Comparison of ENCODE assay signal across 24 cellular contexts in the genomic region with DNA sequence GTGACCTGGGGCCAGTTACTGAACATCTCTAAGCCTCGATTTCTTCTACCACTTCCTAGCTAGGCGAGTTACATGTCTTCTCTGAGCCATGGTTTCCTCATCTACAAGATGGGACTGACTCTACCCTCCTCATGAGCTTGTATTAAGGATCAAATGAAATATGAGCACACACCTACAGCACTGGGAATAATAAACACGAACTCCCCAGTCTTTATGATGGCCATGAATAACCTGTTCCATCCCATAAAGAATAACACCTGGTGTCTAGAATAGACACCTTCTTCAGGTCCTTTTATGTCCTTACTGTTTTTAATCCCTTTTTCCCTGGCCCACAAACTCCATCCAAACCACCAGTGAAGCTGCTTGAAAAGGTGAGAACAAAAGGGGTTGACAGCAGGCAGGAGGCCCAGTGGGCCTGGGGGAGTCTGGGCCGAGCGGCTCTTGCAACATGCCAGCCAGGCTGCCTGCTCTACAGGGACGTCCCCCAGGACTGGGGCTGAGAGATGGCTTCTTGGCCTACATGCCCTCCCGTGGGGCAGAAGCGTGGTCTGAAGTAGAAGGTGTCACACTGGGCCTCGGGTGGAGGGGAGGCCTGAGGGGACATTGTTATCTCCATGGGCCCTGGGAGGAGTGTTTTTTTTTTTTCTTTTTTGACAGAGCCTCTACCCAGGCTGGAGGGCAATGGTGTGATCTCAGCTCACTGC.
"Had no signal": no experiment of that assay in that cellular context is flagged by ENCODE, and none has a peak within 500 bp of the region (broad histone marks: within the 10 kb centered on the region; RNA-seq: fewer than 3 reads in every experiment).

No MANE protein-coding gene starts in this region.

- H3K27me3 Mint-ChIP-seq: activated naive CD8-positive, alpha-beta T cell treated with anti-CD3 and anti-CD28 coated beads for 36 hours had no signal

- H3K36me3 Mint-ChIP-seq: activated naive CD8-positive, alpha-beta T cell treated with anti-CD3 and anti-CD28 coated beads for 36 hours; immature natural killer cell; natural killer cell had no signal

- H3K9me3 ChIP-seq: left lung, neutrophil, pancreas, right lobe of liver, tibial artery had no signal

- H3K4me3 ChIP-seq: esophagus muscularis mucosa, hepatocyte, left lung, lung, pancreas, right lobe of liver, skin epidermis, tibial artery had no signal

- H3K9me3 Mint-ChIP-seq: activated naive CD8-positive, alpha-beta T cell treated with anti-CD3 and anti-CD28 coated beads for 36 hours; natural killer cell; stimulated activated naive CD8-positive, alpha-beta T cell treated with anti-CD3 and anti-CD28 coated beads, Interleukin-15, amount 100 ng/mL, for 72 hours had no signal

- H3K27ac Mint-ChIP-seq: activated B cell treated with CpG ODN at 0.5 μM for 24 hours; activated CD4-positive, alpha-beta T cell treated with anti-CD3 and anti-CD28 coated beads for 36 hours; activated naive CD8-positive, alpha-beta T cell treated with anti-CD3 and anti-CD28 coated beads for 36 hours; immature natural killer cell; natural killer cell had no signal

- ATAC-seq: activated CD4-positive, alpha-beta T cell treated with anti-CD3 and anti-CD28 coated beads for 36 hours; left lung; natural killer cell; pancreas; stimulated activated naive CD8-positive, alpha-beta T cell treated with anti-CD3 and anti-CD28 coated beads, Interleukin-15, amount 100 ng/mL, for 72 hours had no signal

- H3K4me1 ChIP-seq: esophagus muscularis mucosa, left lung, right lobe of liver, tibial artery had no signal

- H3K4me1 Mint-ChIP-seq: activated B cell treated with CpG ODN at 0.5 μM for 24 hours; activated CD4-positive, alpha-beta T cell treated with anti-CD3 and anti-CD28 coated beads for 36 hours; activated naive CD8-positive, alpha-beta T cell treated with anti-CD3 and anti-CD28 coated beads for 36 hours; immature natural killer cell; natural killer cell; stimulated activated naive CD8-positive, alpha-beta T cell treated with anti-CD3 and anti-CD28 coated beads, Interleukin-15, amount 100 ng/mL, for 72 hours had no signal

- H3K36me3 ChIP-seq: esophagus muscularis mucosa, left lung, neutrophil, pancreas, right lobe of liver, tibial artery had no signal

- DNase-seq: activated B cell treated with CpG ODN at 0.5 μM for 24 hours; activated CD4-positive, alpha-beta T cell treated with anti-CD3 and anti-CD28 coated beads for 36 hours; activated CD4-positive, alpha-beta T cell treated with anti-CD3 and anti-CD28 coated beads, Interleukin-2, amount 50 U/mL, for 48 hours; activated CD8-positive, alpha-beta memory T cell treated with anti-CD3 and anti-CD28 coated beads, Interleukin-2, amount 50 U/mL, for 48 hours; activated naive CD4-positive, alpha-beta T cell treated with Interleukin-2 at 50 U/mL for 16 hours; activated naive CD8-positive, alpha-beta T cell treated with anti-CD3 and anti-CD28 coated beads for 36 hours; activated T-cell treated with anti-CD3 and anti-CD28 coated beads, Interleukin-2, amount 50 U/mL, for 48 hours; central memory CD4-positive, alpha-beta T cell; effector memory CD4-positive, alpha-beta T cell; glutamatergic neuron; immature natural killer cell; left lung; natural killer cell; pancreas; right lobe of liver; stimulated activated CD4-positive, alpha-beta T cell treated with anti-CD3 and anti-CD28 coated beads, Interleukin-1b, Interleukin-23, amount 100 ng/mL, for 48 hours; stimulated activated naive CD8-positive, alpha-beta T cell treated with anti-CD3 and anti-CD28 coated beads, Interleukin-15, amount 100 ng/mL, for 72 hours; T1000; tibial artery had no signal

- H2AFZ ChIP-seq: hepatocyte had no signal

- H3K4me3 Mint-ChIP-seq: activated B cell treated with CpG ODN at 0.5 μM for 24 hours; activated CD4-positive, alpha-beta T cell treated with anti-CD3 and anti-CD28 coated beads for 36 hours; activated naive CD8-positive, alpha-beta T cell treated with anti-CD3 and anti-CD28 coated beads for 36 hours; immature natural killer cell; natural killer cell; stimulated activated naive CD8-positive, alpha-beta T cell treated with anti-CD3 and anti-CD28 coated beads, Interleukin-15, amount 100 ng/mL, for 72 hours had no signal

- H3K4me2 ChIP-seq: hepatocyte had no signal

- H3K27me3 ChIP-seq: hepatocyte, pancreas, right lobe of liver had no signal

- H3K79me2 ChIP-seq: hepatocyte had no signal

- H3K27ac ChIP-seq: esophagus muscularis mucosa, hepatocyte, left lung, neutrophil, pancreas, right lobe of liver, skin epidermis, tibial artery had no signal
